24 cellular contexts compared by ENCODE assay signal in the genomic region with DNA sequence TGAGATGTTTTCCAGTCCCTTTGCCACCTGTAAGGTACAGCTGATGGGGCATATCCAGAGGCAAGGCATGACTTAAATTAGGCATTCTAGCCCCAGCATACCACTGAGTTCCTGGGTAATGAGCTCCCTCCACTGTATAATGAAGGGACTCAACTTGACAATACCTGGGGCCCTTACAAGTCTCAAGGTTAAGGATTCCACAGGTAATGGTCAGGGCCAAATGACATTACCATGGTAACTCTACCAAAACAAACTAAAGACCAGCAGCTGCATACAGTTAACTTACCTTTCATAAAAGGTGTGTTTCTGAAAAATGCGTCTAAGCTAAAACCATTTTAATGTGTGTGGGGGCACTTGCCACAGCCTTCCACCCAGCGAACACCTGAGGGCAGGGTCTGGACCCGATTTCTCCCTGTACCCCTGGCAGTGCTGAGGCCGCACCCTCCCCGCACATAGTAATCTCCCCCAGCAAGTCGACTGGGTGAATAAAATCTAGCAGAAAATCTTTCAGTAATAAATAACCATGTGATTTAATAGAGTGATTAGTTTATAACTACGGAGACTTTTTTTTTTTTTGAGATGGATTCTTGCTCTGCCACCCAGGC. TPM values are rescaled to one million over a fixed set of nuclear protein-coding genes. Genes with fewer than 3 reads are reported as not detected.
DNase-seq lines count a peak whose midpoint lies in the region; ATAC-seq and TF ChIP-seq lines count a peak whose summit lies in the region.
"Had no signal": no experiment of that assay in that cellular context is flagged by ENCODE, and none has a peak within 500 bp of the region (broad histone marks: within the 10 kb centered on the region; RNA-seq: fewer than 3 reads in every experiment).

No MANE protein-coding gene starts in this region.

- no peak for TF ChIP-seq CTCF in esophagus muscularis mucosa (IDR thresholded peaks at IDR 0.05)
- no peak for TF ChIP-seq CTCF in mammary epithelial cell (conservative IDR thresholded peaks at IDR 0.05 in 1 of 2, IDR thresholded peaks at IDR 0.05 in 1 of 2; ENCODE audit: extremely low read depth in 1 of 2, insufficient read depth in 1 of 2, low read depth in 1 of 2, low read length in 2 of 2)

- H3K4me3 ChIP-seq in esophagus muscularis mucosa: no peak overlapping the region
- no peak overlapping the region for H3K4me3 ChIP-seq in mammary epithelial cell (replicated peaks in 1 of 3; ENCODE audit: insufficient read depth in 1 of 3, low read depth in 2 of 3, low read length in 3 of 3)
- H3K4me3 ChIP-seq: colonic mucosa, heart right ventricle, MG63, spleen, uterus had no signal

- POLR2A ChIA-PET in activated CD4-positive, alpha-beta T cell treated with anti-CD3 and anti-CD28 coated beads for 36 hours (lab: Charles Lee): no interaction called here
- POLR2A ChIA-PET in activated CD4-positive, alpha-beta memory T cell treated with anti-CD3 and anti-CD28 coated beads for 36 hours (lab: Charles Lee): no interaction called here

- in situ Hi-C loops in mammary epithelial cell (cut with MboI; ENCODE audit: low sequenced_read_pairs in 2 of 2): no loop called here

- peak overlapping the region; percentile 47 for H3K27ac Mint-ChIP-seq in activated CD4-positive, alpha-beta T cell treated with anti-CD3 and anti-CD28 coated beads for 36 hours
- no peak overlapping the region for H3K27ac Mint-ChIP-seq in activated CD4-positive, alpha-beta T cell treated with anti-CD3 and anti-CD28 coated beads, Interleukin-2, amount 10 ng/mL, durations not matched to agents 24 days and 14 days
- peak overlapping the region; percentile 29 for H3K27ac Mint-ChIP-seq in activated CD4-positive, alpha-beta memory T cell treated with anti-CD3 and anti-CD28 coated beads for 36 hours
- H3K27ac Mint-ChIP-seq in stimulated activated effector memory CD8-positive, alpha-beta T cell treated with anti-CD3 and anti-CD28 coated beads, Interleukin-12 subunit alpha, Interleukin-12 subunit beta, amount 100 ng/mL, for 72 hours: peak overlapping the region; percentile 91
- H3K27ac Mint-ChIP-seq: brain had no signal

- H3K36me3 Mint-ChIP-seq in activated CD4-positive, alpha-beta T cell treated with anti-CD3 and anti-CD28 coated beads for 36 hours (ENCODE audit: low read depth): peaks cover 25% of the 10 kb centered on the region
- H3K36me3 Mint-ChIP-seq in activated CD4-positive, alpha-beta T cell treated with anti-CD3 and anti-CD28 coated beads, Interleukin-2, amount 10 ng/mL, durations not matched to agents 24 days and 14 days (ENCODE audit: low read depth): peaks cover 52% of the 10 kb centered on the region
- H3K36me3 Mint-ChIP-seq in activated CD4-positive, alpha-beta memory T cell treated with anti-CD3 and anti-CD28 coated beads for 36 hours: peaks cover 10% of the 10 kb centered on the region
- peaks cover 85% of the 10 kb centered on the region for H3K36me3 Mint-ChIP-seq in stimulated activated effector memory CD8-positive, alpha-beta T cell treated with anti-CD3 and anti-CD28 coated beads, Interleukin-12 subunit alpha, Interleukin-12 subunit beta, amount 100 ng/mL, for 72 hours
- H3K36me3 Mint-ChIP-seq: brain had no signal

- dilution Hi-C loops in mammary epithelial cell (cut with HindIII; ENCODE audit: low sequenced_read_pairs): no loop called here

- WGBS in esophagus muscularis mucosa: 80% methylated on average over 7 of the region's 7 CpGs
- 83% methylated on average over 6 of the region's 7 CpGs for WGBS in mammary epithelial cell (ENCODE audit: low coverage, missing lambda C conversion rate)

- H3K4me3 Mint-ChIP-seq in activated CD4-positive, alpha-beta T cell treated with anti-CD3 and anti-CD28 coated beads for 36 hours: no peak overlapping the region
- no peak overlapping the region for H3K4me3 Mint-ChIP-seq in activated CD4-positive, alpha-beta T cell treated with anti-CD3 and anti-CD28 coated beads, Interleukin-2, amount 10 ng/mL, durations not matched to agents 24 days and 14 days
- no peak overlapping the region for H3K4me3 Mint-ChIP-seq in activated CD4-positive, alpha-beta memory T cell treated with anti-CD3 and anti-CD28 coated beads for 36 hours
- H3K4me3 Mint-ChIP-seq in stimulated activated effector memory CD8-positive, alpha-beta T cell treated with anti-CD3 and anti-CD28 coated beads, Interleukin-12 subunit alpha, Interleukin-12 subunit beta, amount 100 ng/mL, for 72 hours: no peak overlapping the region
- H3K4me3 Mint-ChIP-seq: brain had no signal

- ATAC-seq in activated CD4-positive, alpha-beta T cell treated with anti-CD3 and anti-CD28 coated beads for 36 hours: no peak
- no peak for ATAC-seq in stimulated activated effector memory CD8-positive, alpha-beta T cell treated with anti-CD3 and anti-CD28 coated beads, Interleukin-12 subunit alpha, Interleukin-12 subunit beta, amount 100 ng/mL, for 72 hours
- ATAC-seq in GM19395 (IDR thresholded peaks at IDR 0.05; ENCODE audit: unreplicated experiment) (no peak), HG02763 (IDR thresholded peaks at IDR 0.05; ENCODE audit: unreplicated experiment) (no peak)
- ATAC-seq: heart right ventricle had no signal

- no peaks in the 10 kb centered on the region for H3K27me3 Mint-ChIP-seq in activated CD4-positive, alpha-beta T cell treated with anti-CD3 and anti-CD28 coated beads for 36 hours
- H3K27me3 Mint-ChIP-seq in activated CD4-positive, alpha-beta T cell treated with anti-CD3 and anti-CD28 coated beads, Interleukin-2, amount 10 ng/mL, durations not matched to agents 24 days and 14 days: no peaks in the 10 kb centered on the region
- no peaks in the 10 kb centered on the region for H3K27me3 Mint-ChIP-seq in activated CD4-positive, alpha-beta memory T cell treated with anti-CD3 and anti-CD28 coated beads for 36 hours

- CTCF ChIA-PET in activated CD4-positive, alpha-beta T cell treated with anti-CD3 and anti-CD28 coated beads for 36 hours (lab: Charles Lee): interaction anchor here (1.0 to 1.6 kb wide), 3 partner anchors 10 to 35 kb away, joined by 3 to 5 read pairs (median 4); no protein-coding TSS in a partner anchor
- CTCF ChIA-PET in activated CD4-positive, alpha-beta memory T cell treated with anti-CD3 and anti-CD28 coated beads for 36 hours (lab: Charles Lee): interaction anchor here (0.9 to 1.0 kb wide), 3 partner anchors 13 to 84 kb away, joined by 3 to 4 read pairs (median 4); no protein-coding TSS in a partner anchor
- CTCF ChIA-PET in mammary epithelial cell (lab: Charles Lee; ENCODE audit: low non-redundant PET): no interaction called here

- peaks cover 44% of the 10 kb centered on the region for H3K4me1 Mint-ChIP-seq in activated CD4-positive, alpha-beta T cell treated with anti-CD3 and anti-CD28 coated beads for 36 hours
- H3K4me1 Mint-ChIP-seq in activated CD4-positive, alpha-beta T cell treated with anti-CD3 and anti-CD28 coated beads, Interleukin-2, amount 10 ng/mL, durations not matched to agents 24 days and 14 days: peaks cover 41% of the 10 kb centered on the region
- H3K4me1 Mint-ChIP-seq in activated CD4-positive, alpha-beta memory T cell treated with anti-CD3 and anti-CD28 coated beads for 36 hours (ENCODE audit: low read depth): peaks cover 41% of the 10 kb centered on the region
- H3K4me1 Mint-ChIP-seq in stimulated activated effector memory CD8-positive, alpha-beta T cell treated with anti-CD3 and anti-CD28 coated beads, Interleukin-12 subunit alpha, Interleukin-12 subunit beta, amount 100 ng/mL, for 72 hours: peaks cover 37% of the 10 kb centered on the region
- H3K4me1 Mint-ChIP-seq: brain had no signal

- no peaks in the 10 kb centered on the region for H3K79me2 ChIP-seq in mammary epithelial cell (ENCODE audit: insufficient read depth, low read length)

- intact Hi-C loops in activated CD4-positive, alpha-beta T cell treated with anti-CD3 and anti-CD28 coated beads for 36 hours (cut with DNase I, micrococcal nuclease): no loop called here
- intact Hi-C loops in activated CD4-positive, alpha-beta T cell treated with anti-CD3 and anti-CD28 coated beads, Interleukin-2, amount 10 ng/mL, durations not matched to agents 24 days and 14 days (cut with micrococcal nuclease): no loop called here
- intact Hi-C loops in activated CD4-positive, alpha-beta memory T cell treated with anti-CD3 and anti-CD28 coated beads for 36 hours (cut with micrococcal nuclease): no loop called here
- intact Hi-C loops in esophagus muscularis mucosa (cut with DNase I) (no loop called here), mammary epithelial cell (cut with micrococcal nuclease) (loop anchor here (2.0 kb wide), 1 partner anchor 25 kb away; no protein-coding TSS in a partner anchor)

- H2AFZ ChIP-seq in mammary epithelial cell (ENCODE audit: low read depth, low read length): no peak overlapping the region

- no peak for TF ChIP-seq EP300 in esophagus muscularis mucosa (IDR thresholded peaks at IDR 0.05)

- H3K4me1 ChIP-seq in esophagus muscularis mucosa: peaks cover 9 to 30% (median 17%) of the 10 kb centered on the region in 4 donors
- H3K4me1 ChIP-seq in mammary epithelial cell (ENCODE audit: insufficient read depth, low read length): peaks cover 9% of the 10 kb centered on the region
- H3K4me1 ChIP-seq: colonic mucosa, uterus had no signal

- H3K9me3 ChIP-seq in esophagus muscularis mucosa: no peaks in the 10 kb centered on the region
- H3K9me3 ChIP-seq in mammary epithelial cell (replicated peaks; ENCODE audit: insufficient read depth, low read length): no peaks in the 10 kb centered on the region
- H3K9me3 ChIP-seq: colonic mucosa, heart right ventricle, MG63, spleen, uterus had no signal

- DNase-seq in activated CD4-positive, alpha-beta T cell treated with anti-CD3 and anti-CD28 coated beads for 36 hours: no peak
- DNase-seq in activated CD4-positive, alpha-beta T cell treated with anti-CD3 and anti-CD28 coated beads, Interleukin-2, amount 10 ng/mL, durations not matched to agents 24 days and 14 days: no peak
- DNase-seq in activated CD4-positive, alpha-beta memory T cell treated with anti-CD3 and anti-CD28 coated beads for 36 hours: no peak
- DNase-seq in esophagus muscularis mucosa (ENCODE audit: extremely low spot score) (peak; percentile 60), mammary epithelial cell (no peak)
- no peak for DNase-seq in stimulated activated effector memory CD8-positive, alpha-beta T cell treated with anti-CD3 and anti-CD28 coated beads, Interleukin-12 subunit alpha, Interleukin-12 subunit beta, amount 100 ng/mL, for 72 hours (ENCODE audit: low spot score in 2 of 2)
- DNase-seq: colonic mucosa; DMS79; heart right ventricle; MG63; NCI-H1436; NCI-H526 treated with DMSO at 0.1 percent for 48 hours; nucleus accumbens; OCI-M1; retina; SHP77 treated with DMSO at 0.1 percent for 48 hours; spleen; stimulated activated CD4-positive, alpha-beta T cell treated with anti-CD3 and anti-CD28 coated beads, Interleukin-4, amount 100 ng/mL, for 4 hours; uterus had no signal

- H3K9ac ChIP-seq in mammary epithelial cell (ENCODE audit: insufficient read depth, low read length): no peak overlapping the region

- no peaks in the 10 kb centered on the region for H3K27me3 ChIP-seq in esophagus muscularis mucosa
- no peaks in the 10 kb centered on the region for H3K27me3 ChIP-seq in mammary epithelial cell (ENCODE audit: insufficient read depth, low read length)
- H3K27me3 ChIP-seq: colonic mucosa, heart right ventricle, spleen, uterus had no signal

- H3K4me2 ChIP-seq in mammary epithelial cell (ENCODE audit: insufficient read depth, low read depth, low read length): no peak overlapping the region

- BruUV-seq in mammary epithelial cell (replicated peaks; lab: Mats Ljungman, UMichigan): no TSS peak

- H3K27ac ChIP-seq in esophagus muscularis mucosa (replicated peaks in 1 of 4): no peak overlapping the region
- H3K27ac ChIP-seq in mammary epithelial cell (ENCODE audit: insufficient read depth, low read depth, low read length): no peak overlapping the region
- H3K27ac ChIP-seq: C4-2B, colonic mucosa, heart right ventricle, uterus had no signal

- H4K20me1 ChIP-seq in mammary epithelial cell (ENCODE audit: insufficient read depth, low read length): no peaks in the 10 kb centered on the region

- TF ChIP-seq POLR2A in esophagus muscularis mucosa (IDR thresholded peaks at IDR 0.05; ENCODE audit: low read depth): no peak

- H3K36me3 ChIP-seq in esophagus muscularis mucosa: peaks cover 23 to 68% (median 62%) of the 10 kb centered on the region in 4 donors
- no peaks in the 10 kb centered on the region for H3K36me3 ChIP-seq in mammary epithelial cell (ENCODE audit: insufficient read depth, low read length)
- H3K36me3 ChIP-seq: colonic mucosa, MG63, uterus had no signal

- no peaks in the 10 kb centered on the region for H3K9me3 Mint-ChIP-seq in activated CD4-positive, alpha-beta T cell treated with anti-CD3 and anti-CD28 coated beads for 36 hours (ENCODE audit: low read depth)
- peaks cover 4% of the 10 kb centered on the region for H3K9me3 Mint-ChIP-seq in activated CD4-positive, alpha-beta T cell treated with anti-CD3 and anti-CD28 coated beads, Interleukin-2, amount 10 ng/mL, durations not matched to agents 24 days and 14 days
- no peaks in the 10 kb centered on the region for H3K9me3 Mint-ChIP-seq in activated CD4-positive, alpha-beta memory T cell treated with anti-CD3 and anti-CD28 coated beads for 36 hours
- H3K9me3 Mint-ChIP-seq in stimulated activated effector memory CD8-positive, alpha-beta T cell treated with anti-CD3 and anti-CD28 coated beads, Interleukin-12 subunit alpha, Interleukin-12 subunit beta, amount 100 ng/mL, for 72 hours: no peaks in the 10 kb centered on the region

RNA-seq across cellular contexts. Expression of a gene that starts 24.2 kb away (rescaled TPM):
- total RNA-seq in activated CD4-positive, alpha-beta T cell treated with anti-CD3 and anti-CD28 coated beads for 36 hours: 10 to 100 TPM; 24.8 to 26.9 TPM
- 22.7 and 23.2 TPM in 2 replicates for total RNA-seq in activated CD4-positive, alpha-beta T cell treated with anti-CD3 and anti-CD28 coated beads, Interleukin-2, amount 10 ng/mL, durations not matched to agents 24 days and 14 days
- 10 to 100 TPM; 24.6 to 27.6 TPM for total RNA-seq in activated CD4-positive, alpha-beta memory T cell treated with anti-CD3 and anti-CD28 coated beads for 36 hours
- total RNA-seq in esophagus muscularis mucosa: 100 to 1,000 TPM; 217 to 341 (median 285) TPM
- total RNA-seq in mammary epithelial cell: 1 to 10 TPM in 1 of 2 donors, under 1 TPM in 1; 0.17 to 1.3 TPM
- polyA plus RNA-seq in mammary epithelial cell: 2.2 TPM
- polyA minus RNA-seq in mammary epithelial cell: 0.16 TPM
- total RNA-seq: A673 had no signal

RNA-seq across cellular contexts. Expression of a gene that starts 42.1 kb away (rescaled TPM):
- total RNA-seq in activated CD4-positive, alpha-beta T cell treated with anti-CD3 and anti-CD28 coated beads for 36 hours: 100 to 1,000 TPM; 322 to 332 TPM
- total RNA-seq in activated CD4-positive, alpha-beta T cell treated with anti-CD3 and anti-CD28 coated beads, Interleukin-2, amount 10 ng/mL, durations not matched to agents 24 days and 14 days: 314 and 315 TPM in 2 replicates
- 100 to 1,000 TPM; 430 to 443 TPM for total RNA-seq in activated CD4-positive, alpha-beta memory T cell treated with anti-CD3 and anti-CD28 coated beads for 36 hours
- total RNA-seq in esophagus muscularis mucosa (100 to 1,000 TPM; 232 to 442 (median 374) TPM), mammary epithelial cell (10 to 100 TPM in 1 of 2 donors, 1 to 10 TPM in 1; 9.6 to 32.5 TPM)
- polyA plus RNA-seq in mammary epithelial cell: 59.7 TPM
- 109 TPM for polyA minus RNA-seq in mammary epithelial cell

RNA-seq across cellular contexts. Expression of a gene that starts 53.3 kb away (rescaled TPM):
- 10 to 100 TPM; 17.2 to 19.3 TPM for total RNA-seq in activated CD4-positive, alpha-beta T cell treated with anti-CD3 and anti-CD28 coated beads for 36 hours
- total RNA-seq in activated CD4-positive, alpha-beta T cell treated with anti-CD3 and anti-CD28 coated beads, Interleukin-2, amount 10 ng/mL, durations not matched to agents 24 days and 14 days: 15.4 and 16.0 TPM in 2 replicates
- 10 to 100 TPM; 28.7 to 29.1 TPM for total RNA-seq in activated CD4-positive, alpha-beta memory T cell treated with anti-CD3 and anti-CD28 coated beads for 36 hours
- total RNA-seq in esophagus muscularis mucosa: 10 to 100 TPM; 28.3 to 32.0 (median 30.1) TPM
- total RNA-seq in mammary epithelial cell: 100 to 1,000 TPM; 114 to 138 TPM
- 88.4 TPM for polyA plus RNA-seq in mammary epithelial cell
- polyA minus RNA-seq in mammary epithelial cell: 238 TPM

Comparison
In these comparisons a context has a peak if more than half of its experiments do, and no peak if none do; other contexts are left out.
1. RNA of a gene that starts 24.2 kb away (total RNA-seq): 217 to 341 TPM in esophagus muscularis mucosa, 24.6 to 27.6 TPM in activated CD4-positive, alpha-beta memory T cell treated with anti-CD3 and anti-CD28 coated beads for 36 hours, 24.8 to 26.9 TPM in activated CD4-positive, alpha-beta T cell treated with anti-CD3 and anti-CD28 coated beads for 36 hours and 22.7 to 23.2 TPM in activated CD4-positive, alpha-beta T cell treated with anti-CD3 and anti-CD28 coated beads, Interleukin-2, amount 10 ng/mL, durations not matched to agents 24 days and 14 days; 0.17 to 1.3 TPM in mammary epithelial cell; every median in the first group is over 10 times any median in the second.